ENCODE assay signal across 8 cellular contexts in genomic region chr11:76152086-76152658, GRCh38. TPM values are rescaled to one million over a fixed set of nuclear protein-coding genes. Genes with fewer than 3 reads are reported as not detected.
A peak's percentile ranks its signal among the peaks of the same experiment; 100 is the strongest.
DNase-seq lines count a peak whose midpoint lies in the region; ATAC-seq, FAIRE-seq and TF ChIP-seq lines count a peak whose summit lies in the region.

No MANE protein-coding gene starts in this region.

- ATAC-seq in HG02870 (IDR thresholded peaks at IDR 0.05; ENCODE audit: unreplicated experiment) (peak; percentile 77), natural killer cell (peak; percentile 82 to 85 (median 83)), GM21360 (IDR thresholded peaks at IDR 0.05; ENCODE audit: unreplicated experiment) (no peak)
- peak; percentile 76 for ATAC-seq in stimulated activated naive B cell treated with anti-CD40 and anti-IgM and Interleukin-4, amounts not matched to agents 10 μg/mL and 1 μg/mL and 100 μg/mL, for 72 hours (replicated peaks)

- peak overlapping the region; percentile 72 for H3K27ac Mint-ChIP-seq in activated T-cell treated with anti-CD3 and anti-CD28 coated beads, Interleukin-2, amount 50 U/mL, for 24 hours
- peak overlapping the region; percentile 88 to 92 for H3K27ac Mint-ChIP-seq in natural killer cell
- H3K27ac Mint-ChIP-seq in stimulated activated naive B cell treated with anti-CD40 and anti-IgM and Interleukin-4, amounts not matched to agents 10 μg/mL and 1 μg/mL and 100 μg/mL, for 72 hours = peak overlapping the region; percentile 92

- peaks cover 5% of the 10 kb centered on the region for H3K4me1 ChIP-seq in NT2/D1 (ENCODE audit: insufficient read depth, insufficient read length)

- peaks cover 22% of the 10 kb centered on the region for H3K4me1 Mint-ChIP-seq in activated T-cell treated with anti-CD3 and anti-CD28 coated beads, Interleukin-2, amount 50 U/mL, for 24 hours (ENCODE audit: low read depth)
- H3K4me1 Mint-ChIP-seq in natural killer cell = peaks cover 36 to 38% of the 10 kb centered on the region in 2 donors
- peaks cover 26 to 28% of the 10 kb centered on the region in 2 donors for H3K4me1 Mint-ChIP-seq in stimulated activated naive B cell treated with anti-CD40 and anti-IgM and Interleukin-4, amounts not matched to agents 10 μg/mL and 1 μg/mL and 100 μg/mL, for 72 hours

- peaks cover 29% of the 10 kb centered on the region for H3K27me3 Mint-ChIP-seq in activated T-cell treated with anti-CD3 and anti-CD28 coated beads, Interleukin-2, amount 50 U/mL, for 24 hours
- peaks cover 0 to 2% of the 10 kb centered on the region in 2 donors for H3K27me3 Mint-ChIP-seq in natural killer cell (ENCODE audit: low read depth in 2 of 2)
- peaks cover 0 to 4% of the 10 kb centered on the region in 2 donors for H3K27me3 Mint-ChIP-seq in stimulated activated naive B cell treated with anti-CD40 and anti-IgM and Interleukin-4, amounts not matched to agents 10 μg/mL and 1 μg/mL and 100 μg/mL, for 72 hours

- TF ChIP-seq CTCF in fibroblast of mammary gland (conservative IDR thresholded peaks at IDR 0.05; ENCODE audit: control insufficient read depth, insufficient read depth, low read depth, low read length) = peak; percentile 97
- peak; percentile 85 for TF ChIP-seq CTCF in natural killer cell (IDR thresholded peaks at IDR 0.05)

- H3K9me3 ChIP-seq in NT2/D1 (ENCODE audit: insufficient read depth, low read length) = no peaks in the 10 kb centered on the region

- H3K4me3 ChIP-seq in NT2/D1 (ENCODE audit: insufficient read length, low read depth) (peak overlapping the region; percentile 22), fibroblast of mammary gland (ENCODE audit: control insufficient read depth, low read depth, low read length) (peak overlapping the region; percentile 51)

- H3K36me3 ChIP-seq in NT2/D1 (ENCODE audit: insufficient read depth, insufficient read length, low read length) = no peaks in the 10 kb centered on the region

- H3K9me3 Mint-ChIP-seq in activated T-cell treated with anti-CD3 and anti-CD28 coated beads, Interleukin-2, amount 50 U/mL, for 24 hours = no peaks in the 10 kb centered on the region
- H3K9me3 Mint-ChIP-seq in natural killer cell = no peaks in the 10 kb centered on the region
- H3K9me3 Mint-ChIP-seq in stimulated activated naive B cell treated with anti-CD40 and anti-IgM and Interleukin-4, amounts not matched to agents 10 μg/mL and 1 μg/mL and 100 μg/mL, for 72 hours = no peaks in the 10 kb centered on the region

- no peak for TF ChIP-seq POLR2A in GM12891 (IDR thresholded peaks at IDR 0.05; ENCODE audit: low read depth, low read length)

- H3K9ac ChIP-seq in NT2/D1 (ENCODE audit: insufficient read length, low read depth) = peak overlapping the region; percentile 50

- H3K4me3 Mint-ChIP-seq in activated T-cell treated with anti-CD3 and anti-CD28 coated beads, Interleukin-2, amount 50 U/mL, for 24 hours = peak overlapping the region; percentile 74
- peak overlapping the region; percentile 84 for H3K4me3 Mint-ChIP-seq in natural killer cell
- peak overlapping the region; percentile 85 for H3K4me3 Mint-ChIP-seq in stimulated activated naive B cell treated with anti-CD40 and anti-IgM and Interleukin-4, amounts not matched to agents 10 μg/mL and 1 μg/mL and 100 μg/mL, for 72 hours

- no peaks in the 10 kb centered on the region for H3K36me3 Mint-ChIP-seq in activated T-cell treated with anti-CD3 and anti-CD28 coated beads, Interleukin-2, amount 50 U/mL, for 24 hours (ENCODE audit: low read depth)
- no peaks in the 10 kb centered on the region for H3K36me3 Mint-ChIP-seq in natural killer cell
- no peaks in the 10 kb centered on the region for H3K36me3 Mint-ChIP-seq in stimulated activated naive B cell treated with anti-CD40 and anti-IgM and Interleukin-4, amounts not matched to agents 10 μg/mL and 1 μg/mL and 100 μg/mL, for 72 hours

- peak; percentile 96 for FAIRE-seq in GM12891 (lab: Jason Lieb, UNC)

- intact Hi-C loops in natural killer cell (cut with micrococcal nuclease) = loop anchor here (1.0 to 5.0 kb wide), 3 partner anchors 55 to 349 kb away; partner anchors contain the start of gene WNT11

- H3K27me3 ChIP-seq in NT2/D1 (ENCODE audit: insufficient read depth, insufficient read length) = peaks cover 12% of the 10 kb centered on the region

- DNase-seq in GM12891 (ENCODE audit: insufficient read length, low spot score) (peak; percentile 87), NT2/D1 (ENCODE audit: low read depth, low spot score) (peak; percentile 74), fibroblast of mammary gland (ENCODE audit: low read depth) (peak; percentile 84), natural killer cell (peak; percentile 73)
- peak; percentile 92 for DNase-seq in activated T-cell treated with anti-CD3 and anti-CD28 coated beads, Interleukin-2, amount 50 U/mL, for 24 hours
- DNase-seq in stimulated activated naive B cell treated with anti-CD40 and anti-IgM and Interleukin-4, amounts not matched to agents 10 μg/mL and 1 μg/mL and 100 μg/mL, for 72 hours = peak; percentile 79

TF ChIP-seq in GM12891, 5 proteins besides CTCF, POLR2A, EP300 and RAD21:
- TF ChIP-seq SPI1 (IDR thresholded peaks at IDR 0.05; ENCODE audit: low read depth, low read length) = no peak

RNA-seq across cellular contexts. Expression of gene WNT11, which starts 54.1 kb away (rescaled TPM):
- not detected for polyA plus RNA-seq in GM12891 (2012; ENCODE audit: low read depth, missing spikeins)
- 1 to 10 TPM in 1 of 3 donors, under 1 TPM in 2; 0.47 to 1.3 (median 0.80) TPM for total RNA-seq in natural killer cell
